In genomic region chr1:227890451-227891222, GRCh38 we compare ENCODE assay signal across 16 cellular contexts. TPM values are rescaled to one million over a fixed set of nuclear protein-coding genes. Genes with fewer than 3 reads are reported as not detected.
DNase-seq lines count a peak whose midpoint lies in the region; ATAC-seq and TF ChIP-seq lines count a peak whose summit lies in the region.
"Had no signal": no experiment of that assay in that cellular context is flagged by ENCODE, and none has a peak within 500 bp of the region (broad histone marks: within the 10 kb centered on the region; RNA-seq: fewer than 3 reads in every experiment).

No MANE protein-coding gene starts in this region.

- H3K36me3 ChIP-seq in spleen = no peaks in the 10 kb centered on the region

- H3K36me3 Mint-ChIP-seq in activated T-cell treated with anti-CD3 and anti-CD28 coated beads, Interleukin-2, amount 50 U/mL, for 24 hours (ENCODE audit: low read depth) = no peaks in the 10 kb centered on the region
- no peaks in the 10 kb centered on the region for H3K36me3 Mint-ChIP-seq in T-helper 17 cell (ENCODE audit: low read depth)
- H3K36me3 Mint-ChIP-seq: T-cell had no signal

- DNase-seq in activated T-cell treated with anti-CD3 and anti-CD28 coated beads, Interleukin-2, amount 50 U/mL, for 24 hours = peak; percentile 26
- DNase-seq in activated T-cell treated with anti-CD3 and anti-CD28 coated beads for 4 hours (no peak), T-helper 17 cell (peak in 2 of 3 donors; percentile 2 to 4), left lobe of liver (ENCODE audit: low spot score) (peak; percentile 29), spleen (peak; percentile 64), C1 segment of cervical spinal cord (lab: John Stamatoyannopoulos, UW) (no peak), LoVo (ENCODE audit: low spot score) (no peak)
- DNase-seq in stimulated activated naive CD8-positive, alpha-beta T cell treated with anti-CD3 and anti-CD28 coated beads, Interleukin-15, amount 100 ng/mL, for 72 hours = no peak
- DNase-seq: foreskin keratinocyte, H9, NCI-H1436 treated with DMSO at 0.1 percent for 48 hours, NCI-H226, retina, RPMI8226 had no signal

- peaks cover 13% of the 10 kb centered on the region for H3K4me1 Mint-ChIP-seq in activated T-cell treated with anti-CD3 and anti-CD28 coated beads, Interleukin-2, amount 50 U/mL, for 24 hours (ENCODE audit: low read depth)
- H3K4me1 Mint-ChIP-seq in T-helper 17 cell = peaks cover 21% of the 10 kb centered on the region
- peaks cover 30% of the 10 kb centered on the region for H3K4me1 Mint-ChIP-seq in stimulated activated naive CD8-positive, alpha-beta T cell treated with anti-CD3 and anti-CD28 coated beads, Interleukin-15, amount 100 ng/mL, for 72 hours

- no peaks in the 10 kb centered on the region for H3K9me3 Mint-ChIP-seq in activated T-cell treated with anti-CD3 and anti-CD28 coated beads, Interleukin-2, amount 50 U/mL, for 24 hours
- no peaks in the 10 kb centered on the region for H3K9me3 Mint-ChIP-seq in stimulated activated naive CD8-positive, alpha-beta T cell treated with anti-CD3 and anti-CD28 coated beads, Interleukin-15, amount 100 ng/mL, for 72 hours
- H3K9me3 Mint-ChIP-seq: H9, T-cell had no signal

- H3K27ac ChIP-seq in spleen = no peak overlapping the region
- H3K27ac ChIP-seq: foreskin keratinocyte had no signal

- no peak for TF ChIP-seq POLR2A in spleen (IDR thresholded peaks at IDR 0.05)

- H3K27me3 Mint-ChIP-seq in activated T-cell treated with anti-CD3 and anti-CD28 coated beads, Interleukin-2, amount 50 U/mL, for 24 hours = no peaks in the 10 kb centered on the region
- no peaks in the 10 kb centered on the region for H3K27me3 Mint-ChIP-seq in T-helper 17 cell
- H3K27me3 Mint-ChIP-seq in stimulated activated naive CD8-positive, alpha-beta T cell treated with anti-CD3 and anti-CD28 coated beads, Interleukin-15, amount 100 ng/mL, for 72 hours = no peaks in the 10 kb centered on the region
- H3K27me3 Mint-ChIP-seq: T-cell had no signal

- WGBS in spleen, 5 donors = 80 to 93% (median 89%) methylated on average over 9 to 13 of the region's 13 CpGs

- no peak for TF ChIP-seq CTCF in spleen (IDR thresholded peaks at IDR 0.05 in 8 of 11, conservative IDR thresholded peaks at IDR 0.05 in 3 of 11)

- no peak for ATAC-seq in T-helper 17 cell
- no peak for ATAC-seq in left lobe of liver
- no peak for ATAC-seq in stimulated activated naive CD8-positive, alpha-beta T cell treated with anti-CD3 and anti-CD28 coated beads, Interleukin-15, amount 100 ng/mL, for 72 hours
- ATAC-seq: foreskin keratinocyte, left ventricle myocardium superior, T-cell had no signal

- intact Hi-C loops in spleen (cut with DNase I; ENCODE audit: low total_unique reads) = no loop called here

- no peak overlapping the region for H3K27ac Mint-ChIP-seq in activated T-cell treated with anti-CD3 and anti-CD28 coated beads, Interleukin-2, amount 50 U/mL, for 24 hours
- H3K27ac Mint-ChIP-seq in T-helper 17 cell = no peak overlapping the region
- no peak overlapping the region for H3K27ac Mint-ChIP-seq in stimulated activated naive CD8-positive, alpha-beta T cell treated with anti-CD3 and anti-CD28 coated beads, Interleukin-15, amount 100 ng/mL, for 72 hours

- peaks cover 4 to 26% (median 18%) of the 10 kb centered on the region in 6 donors for H3K4me1 ChIP-seq in spleen
- H3K4me1 ChIP-seq: foreskin keratinocyte had no signal

- H3K9me3 ChIP-seq in T-helper 17 cell (ENCODE audit: control insufficient read depth, low read length, poor library complexity, severe bottlenecking) = no peaks in the 10 kb centered on the region
- no peaks in the 10 kb centered on the region for H3K9me3 ChIP-seq in spleen

- peaks cover 0 to 23% (median 12%) of the 10 kb centered on the region in 7 donors for H3K27me3 ChIP-seq in spleen (replicated peaks in 1 of 7)
- H3K27me3 ChIP-seq: foreskin keratinocyte had no signal

- H3K4me3 ChIP-seq in spleen = no peak overlapping the region

- no peak overlapping the region for H3K4me3 Mint-ChIP-seq in activated T-cell treated with anti-CD3 and anti-CD28 coated beads, Interleukin-2, amount 50 U/mL, for 24 hours
- no peak overlapping the region for H3K4me3 Mint-ChIP-seq in T-helper 17 cell
- H3K4me3 Mint-ChIP-seq in stimulated activated naive CD8-positive, alpha-beta T cell treated with anti-CD3 and anti-CD28 coated beads, Interleukin-15, amount 100 ng/mL, for 72 hours = no peak overlapping the region
- H3K4me3 Mint-ChIP-seq: H9, T-cell had no signal

RNA-seq across cellular contexts. Expression of gene WNT9A, which starts 57.1 kb away (rescaled TPM):
- total RNA-seq in T-helper 17 cell = under 1 TPM; 0.10 to 0.18 TPM
- 0.05 TPM for total RNA-seq in left lobe of liver
- 1 to 10 TPM in 4 of 7 donors, under 1 TPM in 3; 0.37 to 3.6 (median 1.2) TPM for total RNA-seq in spleen
- polyA plus RNA-seq in spleen = under 1 TPM; 0.08 to 0.70 (median 0.11) TPM

Comparison
In these comparisons a context has a peak if more than half of its experiments do, and no peak if none do; other contexts are left out.
1. DNase-seq: peak in activated T-cell treated with anti-CD3 and anti-CD28 coated beads, Interleukin-2, amount 50 U/mL, for 24 hours (single experiment), T-helper 17 cell (2 of 3), left lobe of liver (single experiment) and spleen (single experiment); none in activated T-cell treated with anti-CD3 and anti-CD28 coated beads for 4 hours (single experiment), C1 segment of cervical spinal cord (0 of 14), LoVo (single experiment) and stimulated activated naive CD8-positive, alpha-beta T cell treated with anti-CD3 and anti-CD28 coated beads, Interleukin-15, amount 100 ng/mL, for 72 hours (0 of 2).